15 cellular contexts compared by ENCODE assay signal in genomic region chr5:111719773-111720172, GRCh38. TPM values are rescaled to one million over a fixed set of nuclear protein-coding genes. Genes with fewer than 3 reads are reported as not detected.
A peak's percentile ranks its signal among the peaks of the same experiment; 100 is the strongest.
DNase-seq lines count a peak whose midpoint lies in the region; ATAC-seq and TF ChIP-seq lines count a peak whose summit lies in the region.
"Had no signal": no experiment of that assay in that cellular context is flagged by ENCODE, and none has a peak within 500 bp of the region (broad histone marks: within the 10 kb centered on the region; RNA-seq: fewer than 3 reads in every experiment).

No MANE protein-coding gene starts in this region.

- H3K27me3 ChIP-seq in left lung = no peaks in the 10 kb centered on the region
- H3K27me3 ChIP-seq: SJCRH30 had no signal

- peak; percentile 87 for DNase-seq in DMS 273 (lab: John Stamatoyannopoulos, UW; ENCODE audit: unreplicated experiment)
- DNase-seq in NCI-H1694 treated with DMSO at 0.1 percent for 48 hours (lab: John Stamatoyannopoulos, UW) = peak; percentile 89
- DNase-seq in NCI-H82 treated with DMSO at 0.1 percent for 48 hours (lab: John Stamatoyannopoulos, UW; ENCODE audit: unreplicated experiment) = peak; percentile 72
- DNase-seq in left lung = no peak
- DNase-seq in DMS114 treated with DMSO at 0.1 percent for 48 hours (lab: John Stamatoyannopoulos, UW; ENCODE audit: unreplicated experiment) = no peak
- DNase-seq in NCI-H187 (lab: John Stamatoyannopoulos, UW) = no peak
- DNase-seq: NCI-H1417, NCI-H2081, NCI-H226, PC-3, SJCRH30 had no signal

- ATAC-seq in left lung (peak; percentile 24), HG03460 (IDR thresholded peaks at IDR 0.05; ENCODE audit: unreplicated experiment) (no peak)
- no peak for ATAC-seq in activated CD4-positive, CD25-positive, alpha-beta regulatory T cell treated with anti-CD3 and anti-CD28 coated beads, Interleukin-2, amount 50 U/mL, for 24 hours
- ATAC-seq: HCT116, K562, PC-3 had no signal

- H3K4me1 ChIP-seq in left lung = no peaks in the 10 kb centered on the region
- H3K4me1 ChIP-seq: SJCRH30 had no signal

- no peaks in the 10 kb centered on the region for H3K36me3 ChIP-seq in left lung
- H3K36me3 ChIP-seq: SJCRH30 had no signal

- intact Hi-C loops in left lung (cut with DNase I) = no loop called here

- no peak overlapping the region for H3K4me3 ChIP-seq in left lung
- H3K4me3 ChIP-seq: K562, SJCRH30 had no signal

- H3K27ac ChIP-seq in left lung = no peak overlapping the region
- H3K27ac ChIP-seq: SJCRH30 had no signal

- no peak for TF ChIP-seq CTCF in left lung (IDR thresholded peaks at IDR 0.05)

- no peaks in the 10 kb centered on the region for H3K9me3 ChIP-seq in left lung
- H3K9me3 ChIP-seq: SJCRH30 had no signal

RNA-seq across cellular contexts. Expression of gene NREP, which starts 37.2 kb away (rescaled TPM):
- total RNA-seq in left lung = 10 to 100 TPM; 33.9 to 83.3 TPM

Comparison
In these comparisons a context has a peak if more than half of its experiments do, and no peak if none do; other contexts are left out.
1. DNase-seq: peak in DMS 273 (single experiment), NCI-H1694 treated with DMSO at 0.1 percent for 48 hours (single experiment) and NCI-H82 treated with DMSO at 0.1 percent for 48 hours (single experiment); none in left lung (0 of 2), DMS114 treated with DMSO at 0.1 percent for 48 hours (single experiment) and NCI-H187 (0 of 2).